Comparison of ENCODE assay signal across 18 cellular contexts in the genomic region with DNA sequence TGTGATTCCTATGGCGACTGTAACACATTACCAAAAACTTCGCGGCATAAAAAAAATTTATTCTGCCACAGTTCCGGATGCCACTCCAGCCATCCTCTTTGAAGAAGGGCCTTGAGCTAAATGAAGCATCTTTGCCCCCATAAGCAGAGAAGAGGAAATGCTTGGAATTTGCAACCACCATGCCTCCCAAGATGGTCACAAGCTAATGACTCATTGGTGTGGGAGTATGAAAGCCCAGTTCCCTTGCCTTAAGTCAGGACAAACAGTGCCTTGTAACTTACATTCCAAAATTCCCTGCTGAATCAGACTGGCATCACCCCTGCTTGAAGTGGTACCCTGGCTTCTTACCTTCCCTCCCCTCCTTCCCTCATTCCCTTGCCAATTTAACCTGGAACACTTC.
DNase-seq lines count a peak whose midpoint lies in the region; ATAC-seq and TF ChIP-seq lines count a peak whose summit lies in the region.
"Had no signal": no experiment of that assay in that cellular context is flagged by ENCODE, and none has a peak within 500 bp of the region (broad histone marks: within the 10 kb centered on the region; RNA-seq: fewer than 3 reads in every experiment).

No MANE protein-coding gene starts in this region.

- DNase-seq in EL (peak; percentile 34), RKO (ENCODE audit: low spot score) (peak; percentile 40), epithelial cell of proximal tubule (ENCODE audit: low read depth) (peak; percentile 26), non-pigmented ciliary epithelial cell (ENCODE audit: low read depth) (peak; percentile 11), activated gamma-delta T cell treated with Interleukin-2 at 50 U/mL for 16 hours (no peak), pons (ENCODE audit: low spot score) (no peak)
- DNase-seq in stimulated activated CD4-positive, alpha-beta T cell treated with anti-CD3 and anti-CD28 coated beads, Interleukin-2, amount 100 ng/mL, for 24 hours: no peak
- DNase-seq: activated CD8-positive, alpha-beta T cell treated with anti-CD3 and anti-CD28 coated beads for 36 hours; activated naive CD4-positive, alpha-beta T cell; BE2C; DND-41; NCI-H1105 treated with DMSO at 0.1 percent for 48 hours; NCI-H510A; Peyer's patch; stimulated activated CD4-positive, alpha-beta T cell treated with anti-CD3 and anti-CD28 coated beads, Interleukin-4, amount 100 ng/mL, for 1 hour had no signal

- no peak for ATAC-seq in GM21381 (IDR thresholded peaks at IDR 0.05; ENCODE audit: unreplicated experiment)
- ATAC-seq: activated CD8-positive, alpha-beta T cell treated with anti-CD3 and anti-CD28 coated beads for 36 hours; GM23338; stimulated activated memory B cell treated with anti-CD40 and anti-IgM and Interleukin-4, amounts not matched to agents 10 μg/mL and 1 μg/mL and 100 μg/mL, for 72 hours had no signal

- no peak for TF ChIP-seq CTCF in epithelial cell of proximal tubule (conservative IDR thresholded peaks at IDR 0.05; ENCODE audit: low read depth, low read length)

- H3K4me3 ChIP-seq in epithelial cell of proximal tubule (ENCODE audit: low read depth, low read length): no peak overlapping the region
- H3K4me3 ChIP-seq: GM23338, Peyer's patch had no signal

Comparison
In these comparisons a context has a peak if more than half of its experiments do, and no peak if none do; other contexts are left out.
1. DNase-seq: peak in EL (single experiment), RKO (single experiment), epithelial cell of proximal tubule (single experiment) and non-pigmented ciliary epithelial cell (single experiment); none in stimulated activated CD4-positive, alpha-beta T cell treated with anti-CD3 and anti-CD28 coated beads, Interleukin-2, amount 100 ng/mL, for 24 hours (0 of 2), activated gamma-delta T cell treated with Interleukin-2 at 50 U/mL for 16 hours (single experiment) and pons (single experiment).